22 cellular contexts compared by ENCODE assay signal in genomic region chr11:83736689-83737088, GRCh38.
DNase-seq lines count a peak whose midpoint lies in the region; FAIRE-seq and TF ChIP-seq lines count a peak whose summit lies in the region.
"Had no signal": no experiment of that assay in that cellular context is flagged by ENCODE, and none has a peak within 500 bp of the region (broad histone marks: within the 10 kb centered on the region; RNA-seq: fewer than 3 reads in every experiment).

No MANE protein-coding gene starts in this region.

- intact Hi-C loops in A673 (cut with micrococcal nuclease; ENCODE audit: unreplicated experiment): no loop called here
- intact Hi-C loops in OCI-LY7 (cut with micrococcal nuclease; ENCODE audit: unreplicated experiment): no loop called here

- TF ChIP-seq CTCF in A673 (conservative IDR thresholded peaks at IDR 0.05; ENCODE audit: low read depth, low read length) (peak; percentile 51; the same call in 1 of the 2 replicates), hepatocyte (IDR thresholded peaks at IDR 0.05; ENCODE audit: poor library complexity) (no peak), OCI-LY7 (conservative IDR thresholded peaks at IDR 0.05; ENCODE audit: low read length) (no peak)

- no peak overlapping the region for H2AFZ ChIP-seq in hepatocyte
- H2AFZ ChIP-seq in OCI-LY7 (ENCODE audit: low read length): no peak overlapping the region

- peak overlapping the region; percentile 80 for H3K9ac ChIP-seq in SK-N-MC (ENCODE audit: insufficient read length)

- H3K9me3 ChIP-seq in A673 (ENCODE audit: low read depth, low read length, poor library complexity, severe bottlenecking): peaks cover under 1% of the 10 kb centered on the region
- peaks cover 4% of the 10 kb centered on the region; the same call in 1 of the 2 replicates for H3K9me3 ChIP-seq in SK-N-MC (ENCODE audit: low read depth, low read length)
- no peaks in the 10 kb centered on the region for H3K9me3 ChIP-seq in hepatocyte (ENCODE audit: low read depth)
- H3K9me3 ChIP-seq in OCI-LY7 (ENCODE audit: low read length): no peaks in the 10 kb centered on the region
- H3K9me3 ChIP-seq: left ventricle myocardium inferior, neutrophil, prostate gland, transverse colon had no signal

- no peak for FAIRE-seq in GM19239 (lab: Jason Lieb, UNC)
- FAIRE-seq: bronchial epithelial cell, GM12892 had no signal

- H4K20me1 ChIP-seq in hepatocyte (ENCODE audit: insufficient read depth, poor library complexity, severe bottlenecking) (no peaks in the 10 kb centered on the region), OCI-LY7 (ENCODE audit: insufficient read depth, low read length) (no peaks in the 10 kb centered on the region)

- H3K4me1 ChIP-seq in A673 (ENCODE audit: insufficient read depth, low read length, poor library complexity, severe bottlenecking): peaks cover 81% of the 10 kb centered on the region
- H3K4me1 ChIP-seq in hepatocyte (ENCODE audit: insufficient read depth): no peaks in the 10 kb centered on the region
- no peaks in the 10 kb centered on the region for H3K4me1 ChIP-seq in OCI-LY7 (ENCODE audit: insufficient read depth, low read length, poor library complexity, severe bottlenecking)
- H3K4me1 ChIP-seq: left ventricle myocardium inferior, prostate gland, transverse colon had no signal

- H3K4me3 ChIP-seq in A673 (ENCODE audit: low read depth, low read length, poor library complexity, severe bottlenecking): no peak overlapping the region
- peak overlapping the region; percentile 11; the same call in 1 of the 2 replicates for H3K4me3 ChIP-seq in SK-N-MC
- no peak overlapping the region for H3K4me3 ChIP-seq in hepatocyte
- no peak overlapping the region for H3K4me3 ChIP-seq in OCI-LY7 (ENCODE audit: low read depth, low read length, poor library complexity, severe bottlenecking)
- H3K4me3 ChIP-seq: left ventricle myocardium inferior, prostate gland, transverse colon had no signal

- peak overlapping the region; percentile 97 for H3K27ac ChIP-seq in A673 (ENCODE audit: low read depth, low read length, poor library complexity, severe bottlenecking)
- peak overlapping the region; percentile 100 for H3K27ac ChIP-seq in SK-N-MC
- H3K27ac ChIP-seq in hepatocyte: no peak overlapping the region
- H3K27ac ChIP-seq in OCI-LY7 (ENCODE audit: low read depth, low read length, poor library complexity, severe bottlenecking): no peak overlapping the region
- H3K27ac ChIP-seq: left ventricle myocardium inferior, neutrophil, prostate gland, transverse colon had no signal

- no peaks in the 10 kb centered on the region for H3K79me2 ChIP-seq in hepatocyte
- no peaks in the 10 kb centered on the region for H3K79me2 ChIP-seq in OCI-LY7 (ENCODE audit: insufficient read depth, low read depth, low read length)

- POLR2A ChIA-PET in A673 (lab: Charles Lee; ENCODE audit: low non-redundant PET): interaction anchor here (0.6 to 1.2 kb wide), 2 partner anchors 79 to 653 kb away, joined by 3 read pairs; no protein-coding TSS in a partner anchor
- POLR2A ChIA-PET in OCI-LY7 (lab: Charles Lee): no interaction called here

- BruUV-seq in A673 (replicated peaks; lab: Mats Ljungman, UMichigan) (no TSS peak), OCI-LY7 (replicated peaks; lab: Mats Ljungman, UMichigan) (no TSS peak)

- CTCF ChIA-PET in A673 (lab: Charles Lee): interaction anchor here (0.8 to 1.1 kb wide), 3 partner anchors 79 to 444 kb away, joined by 3 to 5 read pairs (median 4); no protein-coding TSS in a partner anchor
- CTCF ChIA-PET in OCI-LY7 (lab: Charles Lee; ENCODE audit: unreplicated experiment): no interaction called here

- no peaks in the 10 kb centered on the region for H3K9me2 ChIP-seq in hepatocyte (replicated peaks; ENCODE audit: insufficient read depth)
- no peaks in the 10 kb centered on the region for H3K9me2 ChIP-seq in OCI-LY7 (ENCODE audit: insufficient read depth, low read length)

- peak; percentile 90 for DNase-seq in A673 (ENCODE audit: low spot score)
- peak; percentile 49 for DNase-seq in COR-L47 (lab: John Stamatoyannopoulos, UW)
- peak; percentile 45 for DNase-seq in NCI-H2171 (lab: John Stamatoyannopoulos, UW)
- no peak for DNase-seq in SK-N-MC (ENCODE audit: low read depth, low spot score)
- no peak for DNase-seq in hepatocyte (ENCODE audit: low spot score)
- no peak for DNase-seq in OCI-LY7 (ENCODE audit: low spot score)
- DNase-seq in NCI-H146 treated with DMSO at 0.1 percent for 48 hours (lab: John Stamatoyannopoulos, UW; ENCODE audit: unreplicated experiment): no peak
- no peak for DNase-seq in GM19239 (ENCODE audit: insufficient read length, low spot score)
- DNase-seq: activated B cell treated with CpG ODN at 0.5 μM for 24 hours; activated naive CD4-positive, alpha-beta T cell treated with anti-CD3 and anti-CD28 coated beads for 36 hours; amygdala; IMR-90; left ventricle myocardium inferior; NCI-H187; stimulated activated naive CD8-positive, alpha-beta T cell treated with anti-CD3 and anti-CD28 coated beads, Interleukin-15, amount 100 ng/mL, for 72 hours; SW 1271; T1000; transverse colon had no signal

- H3K27me3 ChIP-seq in A673 (replicated peaks; ENCODE audit: insufficient read depth, low read depth, low read length, poor library complexity) (no peaks in the 10 kb centered on the region), hepatocyte (no peaks in the 10 kb centered on the region)
- H3K27me3 ChIP-seq: neutrophil, transverse colon had no signal

- H3K36me3 ChIP-seq in A673 (ENCODE audit: insufficient read depth, low read length, poor library complexity, severe bottlenecking) (peaks cover 58% of the 10 kb centered on the region), SK-N-MC (ENCODE audit: insufficient read depth, low read length) (peaks cover 25% of the 10 kb centered on the region), hepatocyte (replicated peaks; ENCODE audit: insufficient read depth, low read depth) (no peaks in the 10 kb centered on the region), OCI-LY7 (ENCODE audit: insufficient read depth, low read length) (no peaks in the 10 kb centered on the region)
- H3K36me3 ChIP-seq: left ventricle myocardium inferior, neutrophil, prostate gland, transverse colon had no signal

- H3K4me2 ChIP-seq in hepatocyte: no peak overlapping the region
- no peak overlapping the region for H3K4me2 ChIP-seq in OCI-LY7 (ENCODE audit: low read length)

Comparison
In these comparisons a context has a peak if more than half of its experiments do, and no peak if none do; other contexts are left out.
1. DNase-seq: peak in A673 (single experiment), COR-L47 (single experiment) and NCI-H2171 (single experiment); none in SK-N-MC (single experiment), hepatocyte (single experiment), OCI-LY7 (single experiment), NCI-H146 treated with DMSO at 0.1 percent for 48 hours (single experiment) and GM19239 (single experiment).
2. H3K27ac ChIP-seq: peak in A673 (single experiment) and SK-N-MC (single experiment); none in hepatocyte (single experiment) and OCI-LY7 (single experiment).